Comparison of ENCODE assay signal across 12 cellular contexts in the genomic region with DNA sequence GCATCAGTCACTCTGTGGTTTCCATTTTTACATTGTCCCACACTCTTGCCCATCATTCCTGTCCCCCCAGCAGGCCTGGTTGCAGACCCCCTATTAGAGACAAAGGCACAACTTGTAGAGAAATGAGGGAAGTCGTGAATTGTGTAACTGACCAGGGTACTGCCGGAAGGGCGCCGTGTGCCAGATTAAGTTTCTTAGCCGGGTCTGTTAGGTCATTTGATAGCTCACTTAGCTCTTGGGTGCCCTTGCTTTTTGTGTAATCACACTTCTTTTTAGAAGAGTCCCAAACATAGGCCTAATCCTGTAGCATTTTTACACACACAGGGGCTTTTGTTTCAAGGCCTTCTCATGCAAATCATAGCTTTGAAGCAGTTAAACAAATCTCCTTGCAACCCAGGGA.
DNase-seq lines count a peak whose midpoint lies in the region; ATAC-seq and TF ChIP-seq lines count a peak whose summit lies in the region.
"Had no signal": no experiment of that assay in that cellular context is flagged by ENCODE, and none has a peak within 500 bp of the region (broad histone marks: within the 10 kb centered on the region; RNA-seq: fewer than 3 reads in every experiment).

No MANE protein-coding gene starts in this region.

- no peak overlapping the region for H3K27ac Mint-ChIP-seq in WTC11
- H3K27ac Mint-ChIP-seq in mesothelial cell of epicardium: peak overlapping the region; percentile 35
- H3K27ac Mint-ChIP-seq: CD14-positive monocyte; CD8-positive, alpha-beta T cell had no signal

- H3K4me3 Mint-ChIP-seq in WTC11: no peak overlapping the region
- H3K4me3 Mint-ChIP-seq in mesothelial cell of epicardium: no peak overlapping the region
- H3K4me3 Mint-ChIP-seq: CD14-positive monocyte; CD8-positive, alpha-beta T cell had no signal

- peak; percentile 10 for DNase-seq in NOMO-1 treated with DMSO at 0.1 percent for 48 hours (lab: John Stamatoyannopoulos, UW; ENCODE audit: unreplicated experiment)
- DNase-seq in NOMO-1 treated with dmso at 0.1 percent for 144 hours (lab: John Stamatoyannopoulos, UW; ENCODE audit: unreplicated experiment): no peak
- DNase-seq in WTC11 (ENCODE audit: low spot score): no peak
- no peak for DNase-seq in mesothelial cell of epicardium (ENCODE audit: low spot score in 2 of 2, unreplicated experiment in 2 of 2)
- no peak for DNase-seq in SHP77 (lab: John Stamatoyannopoulos, UW)
- no peak for DNase-seq in GM13976 (ENCODE audit: low spot score)
- DNase-seq: Caco-2; CD8-positive, alpha-beta T cell; DND-41; GDM1 had no signal

- H3K36me3 Mint-ChIP-seq in WTC11 (no peaks in the 10 kb centered on the region), mesothelial cell of epicardium (no peaks in the 10 kb centered on the region)
- H3K36me3 Mint-ChIP-seq: CD14-positive monocyte; CD8-positive, alpha-beta T cell had no signal

- peaks cover 26% of the 10 kb centered on the region for H3K4me1 Mint-ChIP-seq in WTC11
- peaks cover 43% of the 10 kb centered on the region for H3K4me1 Mint-ChIP-seq in mesothelial cell of epicardium

- no peaks in the 10 kb centered on the region for H3K9me3 Mint-ChIP-seq in WTC11
- H3K9me3 Mint-ChIP-seq in mesothelial cell of epicardium: peaks cover 8% of the 10 kb centered on the region
- H3K9me3 Mint-ChIP-seq: CD8-positive, alpha-beta T cell had no signal

- CTCF ChIA-PET in WTC11 (lab: Charles Lee): interaction anchor here (1.3 kb wide), 1 partner anchor 111 kb away, joined by 4 read pairs; no protein-coding TSS in a partner anchor

- ATAC-seq in WTC11 (peak; percentile 23), GM19467 (IDR thresholded peaks at IDR 0.05; ENCODE audit: unreplicated experiment) (no peak)
- ATAC-seq: CD8-positive, alpha-beta T cell had no signal

- peaks cover 71% of the 10 kb centered on the region for H3K27me3 Mint-ChIP-seq in WTC11 (ENCODE audit: low read depth)
- H3K27me3 Mint-ChIP-seq in mesothelial cell of epicardium (ENCODE audit: low read depth): no peaks in the 10 kb centered on the region

- in situ Hi-C loops in GM13976 (cut with MboI; ENCODE audit: low sequenced_read_pairs, unreplicated experiment): no loop called here

- TF ChIP-seq CTCF in WTC11 (IDR thresholded peaks at IDR 0.05) (no peak), mesothelial cell of epicardium (IDR thresholded peaks at IDR 0.05; ENCODE audit: unreplicated experiment) (no peak), GM13976 (IDR thresholded peaks at IDR 0.05; ENCODE audit: borderline replicate concordance, control extremely low read depth, extremely low read depth, insufficient read depth, missing control alignments) (no peak)

- POLR2A ChIA-PET in WTC11 (lab: Charles Lee): no interaction called here

TF ChIP-seq in WTC11, 78 proteins besides CTCF, POLR2A, EP300 and RAD21 (continues in another document):
- TF ChIP-seq ZNF317 (CRISPR knock-in tag; IDR thresholded peaks at IDR 0.05; ENCODE audit: borderline replicate concordance, low read depth) (no peak), NR1H2 (CRISPR knock-in tag; IDR thresholded peaks at IDR 0.05) (no peak), RELA (CRISPR knock-in tag; IDR thresholded peaks at IDR 0.05; ENCODE audit: borderline replicate concordance) (no peak), ZNF423 (CRISPR knock-in tag; IDR thresholded peaks at IDR 0.05) (no peak), IRF2 (CRISPR knock-in tag; IDR thresholded peaks at IDR 0.05; ENCODE audit: borderline replicate concordance, low read depth) (no peak), JUN (CRISPR knock-in tag; IDR thresholded peaks at IDR 0.05) (no peak), CREM (CRISPR knock-in tag; IDR thresholded peaks at IDR 0.05) (no peak), EMX1 (CRISPR knock-in tag; IDR thresholded peaks at IDR 0.05) (no peak), E2F5 (CRISPR knock-in tag; IDR thresholded peaks at IDR 0.05) (no peak), ZNF671 (CRISPR knock-in tag; IDR thresholded peaks at IDR 0.05) (no peak), NFYB (CRISPR knock-in tag; conservative IDR thresholded peaks at IDR 0.05; ENCODE audit: low read depth) (no peak)
- TF ChIP-seq, protein P1, sequence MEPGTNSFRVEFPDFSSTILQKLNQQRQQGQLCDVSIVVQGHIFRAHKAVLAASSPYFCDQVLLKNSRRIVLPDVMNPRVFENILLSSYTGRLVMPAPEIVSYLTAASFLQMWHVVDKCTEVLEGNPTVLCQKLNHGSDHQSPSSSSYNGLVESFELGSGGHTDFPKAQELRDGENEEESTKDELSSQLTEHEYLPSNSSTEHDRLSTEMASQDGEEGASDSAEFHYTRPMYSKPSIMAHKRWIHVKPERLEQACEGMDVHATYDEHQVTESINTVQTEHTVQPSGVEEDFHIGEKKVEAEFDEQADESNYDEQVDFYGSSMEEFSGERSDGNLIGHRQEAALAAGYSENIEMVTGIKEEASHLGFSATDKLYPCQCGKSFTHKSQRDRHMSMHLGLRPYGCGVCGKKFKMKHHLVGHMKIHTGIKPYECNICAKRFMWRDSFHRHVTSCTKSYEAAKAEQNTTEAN (CRISPR knock-in tag; IDR thresholded peaks at IDR 0.05): no peak
- TF ChIP-seq, protein P2, sequence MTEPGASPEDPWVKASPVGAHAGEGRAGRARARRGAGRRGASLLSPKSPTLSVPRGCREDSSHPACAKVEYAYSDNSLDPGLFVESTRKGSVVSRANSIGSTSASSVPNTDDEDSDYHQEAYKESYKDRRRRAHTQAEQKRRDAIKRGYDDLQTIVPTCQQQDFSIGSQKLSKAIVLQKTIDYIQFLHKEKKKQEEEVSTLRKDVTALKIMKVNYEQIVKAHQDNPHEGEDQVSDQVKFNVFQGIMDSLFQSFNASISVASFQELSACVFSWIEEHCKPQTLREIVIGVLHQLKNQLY (CRISPR knock-in tag; IDR thresholded peaks at IDR 0.05): no peak
- TF ChIP-seq, protein P3, sequence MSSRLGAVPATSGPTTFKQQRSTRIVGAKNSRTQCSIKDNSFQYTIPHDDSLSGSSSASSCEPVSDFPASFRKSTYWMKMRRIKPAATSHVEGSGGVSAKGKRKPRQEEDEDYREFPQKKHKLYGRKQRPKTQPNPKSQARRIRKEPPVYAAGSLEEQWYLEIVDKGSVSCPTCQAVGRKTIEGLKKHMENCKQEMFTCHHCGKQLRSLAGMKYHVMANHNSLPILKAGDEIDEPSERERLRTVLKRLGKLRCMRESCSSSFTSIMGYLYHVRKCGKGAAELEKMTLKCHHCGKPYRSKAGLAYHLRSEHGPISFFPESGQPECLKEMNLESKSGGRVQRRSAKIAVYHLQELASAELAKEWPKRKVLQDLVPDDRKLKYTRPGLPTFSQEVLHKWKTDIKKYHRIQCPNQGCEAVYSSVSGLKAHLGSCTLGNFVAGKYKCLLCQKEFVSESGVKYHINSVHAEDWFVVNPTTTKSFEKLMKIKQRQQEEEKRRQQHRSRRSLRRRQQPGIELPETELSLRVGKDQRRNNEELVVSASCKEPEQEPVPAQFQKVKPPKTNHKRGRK (CRISPR knock-in tag; IDR thresholded peaks at IDR 0.05; ENCODE audit: borderline replicate concordance): no peak
- TF ChIP-seq, protein P4, sequence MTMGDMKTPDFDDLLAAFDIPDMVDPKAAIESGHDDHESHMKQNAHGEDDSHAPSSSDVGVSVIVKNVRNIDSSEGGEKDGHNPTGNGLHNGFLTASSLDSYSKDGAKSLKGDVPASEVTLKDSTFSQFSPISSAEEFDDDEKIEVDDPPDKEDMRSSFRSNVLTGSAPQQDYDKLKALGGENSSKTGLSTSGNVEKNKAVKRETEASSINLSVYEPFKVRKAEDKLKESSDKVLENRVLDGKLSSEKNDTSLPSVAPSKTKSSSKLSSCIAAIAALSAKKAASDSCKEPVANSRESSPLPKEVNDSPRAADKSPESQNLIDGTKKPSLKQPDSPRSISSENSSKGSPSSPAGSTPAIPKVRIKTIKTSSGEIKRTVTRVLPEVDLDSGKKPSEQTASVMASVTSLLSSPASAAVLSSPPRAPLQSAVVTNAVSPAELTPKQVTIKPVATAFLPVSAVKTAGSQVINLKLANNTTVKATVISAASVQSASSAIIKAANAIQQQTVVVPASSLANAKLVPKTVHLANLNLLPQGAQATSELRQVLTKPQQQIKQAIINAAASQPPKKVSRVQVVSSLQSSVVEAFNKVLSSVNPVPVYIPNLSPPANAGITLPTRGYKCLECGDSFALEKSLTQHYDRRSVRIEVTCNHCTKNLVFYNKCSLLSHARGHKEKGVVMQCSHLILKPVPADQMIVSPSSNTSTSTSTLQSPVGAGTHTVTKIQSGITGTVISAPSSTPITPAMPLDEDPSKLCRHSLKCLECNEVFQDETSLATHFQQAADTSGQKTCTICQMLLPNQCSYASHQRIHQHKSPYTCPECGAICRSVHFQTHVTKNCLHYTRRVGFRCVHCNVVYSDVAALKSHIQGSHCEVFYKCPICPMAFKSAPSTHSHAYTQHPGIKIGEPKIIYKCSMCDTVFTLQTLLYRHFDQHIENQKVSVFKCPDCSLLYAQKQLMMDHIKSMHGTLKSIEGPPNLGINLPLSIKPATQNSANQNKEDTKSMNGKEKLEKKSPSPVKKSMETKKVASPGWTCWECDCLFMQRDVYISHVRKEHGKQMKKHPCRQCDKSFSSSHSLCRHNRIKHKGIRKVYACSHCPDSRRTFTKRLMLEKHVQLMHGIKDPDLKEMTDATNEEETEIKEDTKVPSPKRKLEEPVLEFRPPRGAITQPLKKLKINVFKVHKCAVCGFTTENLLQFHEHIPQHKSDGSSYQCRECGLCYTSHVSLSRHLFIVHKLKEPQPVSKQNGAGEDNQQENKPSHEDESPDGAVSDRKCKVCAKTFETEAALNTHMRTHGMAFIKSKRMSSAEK (CRISPR knock-in tag; IDR thresholded peaks at IDR 0.05; ENCODE audit: borderline replicate concordance): no peak
- TF ChIP-seq, protein P5, sequence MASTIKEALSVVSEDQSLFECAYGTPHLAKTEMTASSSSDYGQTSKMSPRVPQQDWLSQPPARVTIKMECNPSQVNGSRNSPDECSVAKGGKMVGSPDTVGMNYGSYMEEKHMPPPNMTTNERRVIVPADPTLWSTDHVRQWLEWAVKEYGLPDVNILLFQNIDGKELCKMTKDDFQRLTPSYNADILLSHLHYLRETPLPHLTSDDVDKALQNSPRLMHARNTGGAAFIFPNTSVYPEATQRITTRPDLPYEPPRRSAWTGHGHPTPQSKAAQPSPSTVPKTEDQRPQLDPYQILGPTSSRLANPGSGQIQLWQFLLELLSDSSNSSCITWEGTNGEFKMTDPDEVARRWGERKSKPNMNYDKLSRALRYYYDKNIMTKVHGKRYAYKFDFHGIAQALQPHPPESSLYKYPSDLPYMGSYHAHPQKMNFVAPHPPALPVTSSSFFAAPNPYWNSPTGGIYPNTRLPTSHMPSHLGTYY (CRISPR knock-in tag; IDR thresholded peaks at IDR 0.05): no peak
